In the genomic region with DNA sequence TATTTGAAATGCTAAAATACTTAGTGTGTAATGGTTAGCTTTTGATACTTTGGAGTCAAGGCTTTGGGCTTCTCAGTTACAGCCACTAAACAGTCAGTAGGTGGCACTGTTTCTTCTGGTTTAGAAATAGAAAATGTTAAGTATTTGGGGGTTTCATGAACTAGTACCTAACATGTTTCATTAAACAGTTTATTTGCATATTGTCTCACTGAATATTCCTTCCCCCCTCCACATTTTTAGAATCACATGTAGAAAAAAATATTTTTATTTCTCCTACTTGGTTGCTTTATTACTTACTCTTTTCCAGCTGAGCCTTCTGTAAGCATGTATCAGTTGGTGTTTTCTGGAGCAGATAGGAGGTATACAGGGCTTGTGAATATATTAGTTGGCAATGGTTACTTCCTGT, we compare ENCODE assay signal across 8 cellular contexts. TPM values are rescaled to one million over a fixed set of nuclear protein-coding genes. Genes with fewer than 3 reads are reported as not detected.
DNase-seq lines count a peak whose midpoint lies in the region; ATAC-seq, FAIRE-seq and TF ChIP-seq lines count a peak whose summit lies in the region.

No MANE protein-coding gene starts in this region.

- H3K9ac ChIP-seq in astrocyte (ENCODE audit: low read length), result no peak overlapping the region

- H3K9me3 Mint-ChIP-seq in astrocyte (ENCODE audit: unreplicated experiment), result no peaks in the 10 kb centered on the region

- CTCF ChIA-PET in BJ (lab: Yijun Ruan, JAX), result interaction anchor here (1.2 to 3.5 kb wide), 11 partner anchors 8 to 320 kb away, joined by 3 to 21 read pairs (median 4); no protein-coding TSS in a partner anchor

- H3K4me3 Mint-ChIP-seq in astrocyte (ENCODE audit: unreplicated experiment), result no peak overlapping the region

- peak; percentile 37 for FAIRE-seq in astrocyte (lab: Jason Lieb, UNC)

- TF ChIP-seq CTCF in BJ (IDR thresholded peaks at IDR 0.05; ENCODE audit: insufficient read depth, low read depth, low read length), result peak; percentile 80
- peak; percentile 88 for TF ChIP-seq CTCF in astrocyte (IDR thresholded peaks at IDR 0.05; ENCODE audit: insufficient read depth, low read depth, low read length)
- TF ChIP-seq CTCF in tibial artery (IDR thresholded peaks at IDR 0.05), result peak; percentile 54 to 58

- peaks cover 9% of the 10 kb centered on the region for H4K20me1 ChIP-seq in astrocyte (ENCODE audit: insufficient read depth, low read length)

- no peaks in the 10 kb centered on the region for H3K27me3 ChIP-seq in BJ (ENCODE audit: control insufficient read depth, insufficient read depth, low read length)
- no peaks in the 10 kb centered on the region for H3K27me3 ChIP-seq in astrocyte (ENCODE audit: insufficient read depth, low read length)
- no peaks in the 10 kb centered on the region for H3K27me3 ChIP-seq in tibial artery

- ATAC-seq in GM18502 (IDR thresholded peaks at IDR 0.05; ENCODE audit: poor library complexity, unreplicated experiment), result peak; percentile 92
- peak; percentile 83 for ATAC-seq in HG02798 (IDR thresholded peaks at IDR 0.05; ENCODE audit: poor library complexity, unreplicated experiment)
- ATAC-seq in left colon, result no peak

- no peaks in the 10 kb centered on the region for H3K27me3 Mint-ChIP-seq in astrocyte (ENCODE audit: low read depth, unreplicated experiment)

- H3K9me3 ChIP-seq in astrocyte (ENCODE audit: insufficient read depth, low read depth, low read length) (no peaks in the 10 kb centered on the region), tibial artery (no peaks in the 10 kb centered on the region)

- no peak overlapping the region for H2AFZ ChIP-seq in astrocyte (ENCODE audit: low read depth, low read length)

- no peak overlapping the region for H3K27ac Mint-ChIP-seq in astrocyte (ENCODE audit: unreplicated experiment)

- intact Hi-C loops in tibial artery (cut with DNase I; ENCODE audit: low total_unique reads), result no loop called here
- intact Hi-C loops in left colon (cut with DNase I, micrococcal nuclease), result loop anchor here in 1 of 2 donors (5.0 kb wide), 1 partner anchor 322 kb away; no protein-coding TSS in a partner anchor

- POLR2A ChIA-PET in BJ (lab: Charles Lee), result no interaction called here

- no peak overlapping the region for H3K4me2 ChIP-seq in astrocyte (ENCODE audit: low read length)

- H3K36me3 Mint-ChIP-seq in astrocyte (ENCODE audit: low read depth, unreplicated experiment), result no peaks in the 10 kb centered on the region

- DNase-seq in BJ (ENCODE audit: low read depth) (no peak), NCI-H1048 (lab: John Stamatoyannopoulos, UW) (peak; percentile 21), astrocyte (ENCODE audit: low read depth) (peak; percentile 37), iPS-NIHi7 (ENCODE audit: extremely low spot score) (peak; percentile 33), tibial artery (no peak), left colon (no peak)

- H3K27ac ChIP-seq in astrocyte (ENCODE audit: low read depth, low read length), result no peak overlapping the region
- H3K27ac ChIP-seq in tibial artery, result no peak overlapping the region

- H3K4me3 ChIP-seq in BJ (ENCODE audit: low read depth, low read length) (no peak overlapping the region), astrocyte (ENCODE audit: insufficient read depth, low read depth, low read length) (no peak overlapping the region), tibial artery (no peak overlapping the region)

- peaks cover 7% of the 10 kb centered on the region for H3K79me2 ChIP-seq in astrocyte (ENCODE audit: insufficient read depth, low read length)

- peaks cover 2% of the 10 kb centered on the region for H3K4me1 Mint-ChIP-seq in astrocyte (ENCODE audit: low read depth, unreplicated experiment)

- no peaks in the 10 kb centered on the region for H3K36me3 ChIP-seq in BJ (ENCODE audit: control insufficient read depth, insufficient read depth, low read length)
- H3K36me3 ChIP-seq in astrocyte (ENCODE audit: insufficient read depth, low read length), result no peaks in the 10 kb centered on the region
- H3K36me3 ChIP-seq in tibial artery, result peaks cover 0 to 5% (median 0%) of the 10 kb centered on the region in 3 donors

- no peaks in the 10 kb centered on the region for H3K4me1 ChIP-seq in astrocyte (ENCODE audit: insufficient read depth, low read length)
- H3K4me1 ChIP-seq in tibial artery, result no peaks in the 10 kb centered on the region

RNA-seq across cellular contexts. Expression of a gene that starts 48.0 kb away (rescaled TPM):
- polyA plus RNA-seq in BJ (2011; rRNA removed), result 25.7 and 36.0 TPM in 2 replicates
- polyA minus RNA-seq in BJ (2011; rRNA and poly(A)+ RNA removed), result 32.3 and 34.5 TPM in 2 replicates
- total RNA-seq in astrocyte (24.9 and 31.7 TPM in 2 replicates), left colon (10 to 100 TPM; 18.0 to 18.8 TPM)

RNA-seq across cellular contexts. Expression of a gene that starts 56.9 kb away (rescaled TPM):
- polyA plus RNA-seq in BJ (2011; rRNA removed), result 18.5 and 29.4 TPM in 2 replicates
- 6.9 and 7.2 TPM in 2 replicates for polyA minus RNA-seq in BJ (2011; rRNA and poly(A)+ RNA removed)
- total RNA-seq in astrocyte, result 23.7 and 25.7 TPM in 2 replicates
- 10 to 100 TPM in 1 of 2 donors, 1 to 10 TPM in 1; 9.6 to 10.0 TPM for total RNA-seq in left colon

Comparison
In these comparisons a context has a peak if more than half of its experiments do, and no peak if none do; other contexts are left out.
1. DNase-seq: peak in NCI-H1048 (single experiment), astrocyte (single experiment) and iPS-NIHi7 (single experiment); none in BJ (single experiment), tibial artery (0 of 2) and left colon (0 of 2).
2. Peak in every context shown above with its lines, with median percentiles within 50 percentile points of each other: CTCF ChIP-seq.